ENCODE assay signal across 21 cellular contexts in genomic region chr6:168403370-168404005, GRCh38. TPM values are rescaled to one million over a fixed set of nuclear protein-coding genes. Genes with fewer than 3 reads are reported as not detected.
"Had no signal": no experiment of that assay in that cellular context is flagged by ENCODE, and none has a peak within 500 bp of the region (broad histone marks: within the 10 kb centered on the region; RNA-seq: fewer than 3 reads in every experiment).

No MANE protein-coding gene starts in this region.

- DNase-seq: dermis blood vessel endothelial cell; esophagus squamous epithelium; foreskin fibroblast; glutamatergic neuron; immature natural killer cell; left colon; left ventricle myocardium superior; mesenchymal stem cell; naive B cell; nephron progenitor cell; psoas muscle; retina; sigmoid colon; stimulated activated CD4-positive, alpha-beta T cell treated with anti-CD3 and anti-CD28 coated beads, Interleukin-12 subunit alpha, Interleukin-12 subunit beta, amount 100 ng/mL, for 4 hours; stimulated activated naive CD4-positive, alpha-beta T cell had no signal

- H3K27ac Mint-ChIP-seq: immature natural killer cell, naive B cell, nephron progenitor cell, type B pancreatic cell had no signal

- H3K27me3 Mint-ChIP-seq: naive B cell had no signal

- H3K4me3 Mint-ChIP-seq: immature natural killer cell, naive B cell, nephron progenitor cell, type B pancreatic cell had no signal

- H3K4me3 ChIP-seq: esophagus squamous epithelium, gastroesophageal sphincter, lung, psoas muscle, sigmoid colon, skin epidermis had no signal

- ATAC-seq: gastroesophageal sphincter, left colon, left ventricle myocardium superior, psoas muscle had no signal

- H3K36me3 Mint-ChIP-seq: immature natural killer cell, naive B cell, type B pancreatic cell had no signal

- H3K4me1 Mint-ChIP-seq: immature natural killer cell, naive B cell had no signal

- H3K27ac ChIP-seq: esophagus squamous epithelium, gastroesophageal sphincter, parathyroid adenoma, psoas muscle, sigmoid colon, skin epidermis had no signal

RNA-seq across cellular contexts. Expression of gene SMOC2, which starts 37.5 kb away (rescaled TPM):
- total RNA-seq: dermis blood vessel endothelial cell, kidney epithelial cell had no signal
